12 cellular contexts compared by ENCODE assay signal in genomic region chr11:129613076-129613475, GRCh38.
"Had no signal": no experiment of that assay in that cellular context is flagged by ENCODE, and none has a peak within 500 bp of the region (broad histone marks: within the 10 kb centered on the region; RNA-seq: fewer than 3 reads in every experiment).

No MANE protein-coding gene starts in this region.

- H3K9me3 Mint-ChIP-seq: activated CD4-positive, alpha-beta memory T cell treated with anti-CD3 and anti-CD28 coated beads for 36 hours had no signal

- H3K4me1 ChIP-seq: parathyroid adenoma, uterus had no signal

- H3K27ac ChIP-seq: parathyroid adenoma, uterus had no signal

- H3K36me3 Mint-ChIP-seq: activated naive CD8-positive, alpha-beta T cell had no signal

- H3K4me3 ChIP-seq: smooth muscle cell, thyroid gland, uterus had no signal

- H3K27me3 Mint-ChIP-seq: activated CD4-positive, alpha-beta memory T cell treated with anti-CD3 and anti-CD28 coated beads for 36 hours had no signal

- FAIRE-seq: endothelial cell of umbilical vein had no signal

- H3K9ac ChIP-seq: parathyroid adenoma had no signal

- H3K27me3 ChIP-seq: breast epithelium, thyroid gland, uterus had no signal

- H2AFZ ChIP-seq: parathyroid adenoma had no signal

- H3K27ac Mint-ChIP-seq: activated CD4-positive, alpha-beta memory T cell treated with anti-CD3 and anti-CD28 coated beads for 36 hours; activated naive CD8-positive, alpha-beta T cell had no signal

- H3K9me3 ChIP-seq: breast epithelium, thyroid gland, uterus had no signal

- H3K36me3 ChIP-seq: breast epithelium, thyroid gland, uterus had no signal

- H3K79me2 ChIP-seq: parathyroid adenoma had no signal

- H3K4me3 Mint-ChIP-seq: activated CD4-positive, alpha-beta memory T cell treated with anti-CD3 and anti-CD28 coated beads for 36 hours; activated naive CD8-positive, alpha-beta T cell had no signal

- H3K4me2 ChIP-seq: smooth muscle cell had no signal

- DNase-seq: activated CD4-positive, alpha-beta memory T cell treated with anti-CD3 and anti-CD28 coated beads for 36 hours; activated CD4-positive, CD25-positive, alpha-beta regulatory T cell treated with anti-CD3 and anti-CD28 coated beads, Interleukin-2, amount 50 U/mL, for 72 hours; activated gamma-delta T cell; activated T-cell treated with anti-CD3 and anti-CD28 coated beads, Interleukin-2, amount 50 U/mL, for 48 hours; glutamatergic neuron; thyroid gland; uterus had no signal
